Comparison of ENCODE assay signal across 15 cellular contexts in the genomic region with DNA sequence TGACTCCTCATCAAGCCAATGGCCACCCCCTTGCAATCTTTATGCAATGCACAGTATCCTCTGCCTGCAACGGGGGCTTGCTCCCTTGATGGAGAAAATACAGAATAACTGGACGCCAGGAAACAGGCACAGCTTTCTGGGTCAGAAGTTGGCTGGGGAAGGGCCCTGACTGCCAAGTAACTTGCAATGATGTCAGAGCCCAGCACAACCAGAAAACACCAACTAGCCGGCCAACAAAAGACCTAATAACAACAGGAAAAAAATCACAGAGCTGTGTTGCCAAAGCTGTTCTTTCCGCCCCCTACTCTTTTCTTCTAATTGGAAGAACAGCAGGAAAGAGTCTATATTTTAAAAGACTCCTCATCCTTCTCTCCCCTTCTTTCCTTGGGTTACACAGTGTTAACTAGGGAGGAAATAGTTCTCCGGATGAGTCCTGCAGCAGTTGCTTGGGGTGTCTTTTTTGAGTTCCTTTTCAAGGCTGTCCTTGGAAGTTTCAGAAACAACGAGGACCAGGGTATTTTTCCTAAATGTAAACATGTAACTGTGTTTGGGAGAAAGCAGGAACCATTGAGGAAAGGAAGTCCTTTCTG. TPM values are rescaled to one million over a fixed set of nuclear protein-coding genes. Genes with fewer than 3 reads are reported as not detected.
A peak's percentile ranks its signal among the peaks of the same experiment; 100 is the strongest.
DNase-seq lines count a peak whose midpoint lies in the region; ATAC-seq and TF ChIP-seq lines count a peak whose summit lies in the region.
"Had no signal": no experiment of that assay in that cellular context is flagged by ENCODE, and none has a peak within 500 bp of the region (broad histone marks: within the 10 kb centered on the region; RNA-seq: fewer than 3 reads in every experiment).

No MANE protein-coding gene starts in this region.

- H3K27ac ChIP-seq in GM23338 (ENCODE audit: low read depth): no peak overlapping the region
- H3K27ac ChIP-seq in right cardiac atrium (ENCODE audit: low read length): peak overlapping the region; percentile 72
- H3K27ac ChIP-seq in effector memory CD4-positive, alpha-beta T cell (ENCODE audit: insufficient read depth, low read length, poor library complexity, severe bottlenecking): no peak overlapping the region

- H2AFZ ChIP-seq in GM23338: peak overlapping the region; percentile 19

- peaks cover 44% of the 10 kb centered on the region for H3K4me1 ChIP-seq in GM23338 (ENCODE audit: insufficient read depth)
- no peaks in the 10 kb centered on the region for H3K4me1 ChIP-seq in right cardiac atrium (ENCODE audit: control insufficient read depth, insufficient read depth, low read length)
- H3K4me1 ChIP-seq in effector memory CD4-positive, alpha-beta T cell (ENCODE audit: control insufficient read depth, insufficient read depth, low read length, poor library complexity, severe bottlenecking): no peaks in the 10 kb centered on the region

- no peaks in the 10 kb centered on the region for H3K79me2 ChIP-seq in GM23338 (replicated peaks; ENCODE audit: insufficient read depth)

- H4K20me1 ChIP-seq in GM23338 (replicated peaks; ENCODE audit: insufficient read depth): 0 out of 2 replicates have a peak, but pooled peaks cover 4% of the 10 kb centered on the region

- H3K36me3 Mint-ChIP-seq in GM23338 (ENCODE audit: low read depth): no peaks in the 10 kb centered on the region
- H3K36me3 Mint-ChIP-seq: T-cell had no signal

- TF ChIP-seq CTCF in GM23338 (conservative IDR thresholded peaks at IDR 0.05; ENCODE audit: low read depth in 2 of 2): no peak

- H3K27ac Mint-ChIP-seq in GM23338: no peak overlapping the region
- H3K27ac Mint-ChIP-seq: T-cell had no signal

- no peaks in the 10 kb centered on the region for H3F3A ChIP-seq in GM23338 (replicated peaks; ENCODE audit: low read depth)

- no peak for ATAC-seq in GM23338
- ATAC-seq in right cardiac atrium: peak; percentile 17 to 26
- ATAC-seq in GM18909 (IDR thresholded peaks at IDR 0.05; ENCODE audit: poor library complexity, unreplicated experiment): no peak
- ATAC-seq: K562; stimulated activated naive CD8-positive, alpha-beta T cell treated with anti-CD3 and anti-CD28 coated beads, Interleukin-15, Interleukin-2, amounts not matched to agents 100 U/mL and 50 U/mL, for 24 hours; T-cell had no signal

- H3K27me3 ChIP-seq in GM23338 (ENCODE audit: insufficient read depth) (peaks cover 50% of the 10 kb centered on the region), right cardiac atrium (ENCODE audit: control insufficient read depth, insufficient read depth) (no peaks in the 10 kb centered on the region)
- peaks cover 13% of the 10 kb centered on the region for H3K27me3 ChIP-seq in effector memory CD4-positive, alpha-beta T cell (replicated peaks; ENCODE audit: control insufficient read depth, insufficient read depth, low read length, poor library complexity, severe bottlenecking)

- H3K36me3 ChIP-seq in GM23338 (ENCODE audit: insufficient read depth): no peaks in the 10 kb centered on the region
- no peaks in the 10 kb centered on the region for H3K36me3 ChIP-seq in effector memory CD4-positive, alpha-beta T cell (ENCODE audit: control insufficient read depth, insufficient read depth, low read length)

- no peak for DNase-seq in GM23338 (ENCODE audit: low spot score)
- DNase-seq in cerebellar cortex (ENCODE audit: low spot score): peak; percentile 16
- peak; percentile 57 to 86 (median 78) for DNase-seq in right cardiac atrium
- peak; percentile 52 for DNase-seq in retina
- DNase-seq in cortex of kidney (lab: John Stamatoyannopoulos, UW): no peak
- no peak for DNase-seq in effector memory CD4-positive, alpha-beta T cell
- DNase-seq in effector CD8-positive, alpha-beta T cell (lab: John Stamatoyannopoulos, UW): no peak
- DNase-seq: islet precursor cell; NCI-H524; stimulated activated naive CD8-positive, alpha-beta T cell treated with anti-CD3 and anti-CD28 coated beads, Interleukin-15, Interleukin-2, amounts not matched to agents 100 U/mL and 50 U/mL, for 24 hours; T-cell had no signal

- H3K9me3 Mint-ChIP-seq in GM23338: no peaks in the 10 kb centered on the region
- H3K9me3 Mint-ChIP-seq: T-cell had no signal

- H3K4me3 Mint-ChIP-seq in GM23338: peak overlapping the region; percentile 87; the same call in 2 of the 3 replicates
- H3K4me3 Mint-ChIP-seq: central memory CD8-positive, alpha-beta T cell; T-cell had no signal

- H3K4me3 ChIP-seq in GM23338 (peak overlapping the region; percentile 80), right cardiac atrium (ENCODE audit: low read length) (peak overlapping the region; percentile 96)
- no peak overlapping the region for H3K4me3 ChIP-seq in effector memory CD4-positive, alpha-beta T cell (ENCODE audit: insufficient read depth, low read depth, low read length, poor library complexity, severe bottlenecking)
- H3K4me3 ChIP-seq: K562 had no signal

- H3K9me3 ChIP-seq in right cardiac atrium (ENCODE audit: control insufficient read depth, low read length): no peaks in the 10 kb centered on the region
- no peaks in the 10 kb centered on the region for H3K9me3 ChIP-seq in effector memory CD4-positive, alpha-beta T cell (ENCODE audit: control insufficient read depth, low read length)

- peaks cover 36% of the 10 kb centered on the region for H3K27me3 Mint-ChIP-seq in GM23338 (ENCODE audit: insufficient read depth, low read depth, poor library complexity)

- peaks cover 38% of the 10 kb centered on the region for H3K4me1 Mint-ChIP-seq in GM23338
- H3K4me1 Mint-ChIP-seq: central memory CD8-positive, alpha-beta T cell had no signal

- intact Hi-C loops in right cardiac atrium (cut with DNase I): loop anchor here in 3 of 4 donors (5.0 to 10.0 kb wide), 5 partner anchors 211 to 521 kb away; no protein-coding TSS in a partner anchor

- H3K9me2 ChIP-seq in GM23338 (ENCODE audit: insufficient read depth): no peaks in the 10 kb centered on the region

- 22% methylated on average over 6 of the region's 6 CpGs for WGBS in right cardiac atrium

- H3K4me2 ChIP-seq in GM23338: peak overlapping the region; percentile 94

TF ChIP-seq in GM23338, 12 proteins besides CTCF, POLR2A, EP300 and RAD21:
- TF ChIP-seq, protein P1, sequence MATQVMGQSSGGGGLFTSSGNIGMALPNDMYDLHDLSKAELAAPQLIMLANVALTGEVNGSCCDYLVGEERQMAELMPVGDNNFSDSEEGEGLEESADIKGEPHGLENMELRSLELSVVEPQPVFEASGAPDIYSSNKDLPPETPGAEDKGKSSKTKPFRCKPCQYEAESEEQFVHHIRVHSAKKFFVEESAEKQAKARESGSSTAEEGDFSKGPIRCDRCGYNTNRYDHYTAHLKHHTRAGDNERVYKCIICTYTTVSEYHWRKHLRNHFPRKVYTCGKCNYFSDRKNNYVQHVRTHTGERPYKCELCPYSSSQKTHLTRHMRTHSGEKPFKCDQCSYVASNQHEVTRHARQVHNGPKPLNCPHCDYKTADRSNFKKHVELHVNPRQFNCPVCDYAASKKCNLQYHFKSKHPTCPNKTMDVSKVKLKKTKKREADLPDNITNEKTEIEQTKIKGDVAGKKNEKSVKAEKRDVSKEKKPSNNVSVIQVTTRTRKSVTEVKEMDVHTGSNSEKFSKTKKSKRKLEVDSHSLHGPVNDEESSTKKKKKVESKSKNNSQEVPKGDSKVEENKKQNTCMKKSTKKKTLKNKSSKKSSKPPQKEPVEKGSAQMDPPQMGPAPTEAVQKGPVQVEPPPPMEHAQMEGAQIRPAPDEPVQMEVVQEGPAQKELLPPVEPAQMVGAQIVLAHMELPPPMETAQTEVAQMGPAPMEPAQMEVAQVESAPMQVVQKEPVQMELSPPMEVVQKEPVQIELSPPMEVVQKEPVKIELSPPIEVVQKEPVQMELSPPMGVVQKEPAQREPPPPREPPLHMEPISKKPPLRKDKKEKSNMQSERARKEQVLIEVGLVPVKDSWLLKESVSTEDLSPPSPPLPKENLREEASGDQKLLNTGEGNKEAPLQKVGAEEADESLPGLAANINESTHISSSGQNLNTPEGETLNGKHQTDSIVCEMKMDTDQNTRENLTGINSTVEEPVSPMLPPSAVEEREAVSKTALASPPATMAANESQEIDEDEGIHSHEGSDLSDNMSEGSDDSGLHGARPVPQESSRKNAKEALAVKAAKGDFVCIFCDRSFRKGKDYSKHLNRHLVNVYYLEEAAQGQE (IDR thresholded peaks at IDR 0.05; ENCODE audit: unreplicated experiment): no peak
- TF ChIP-seq ZNF114 (CRISPR knock-in tag; IDR thresholded peaks at IDR 0.05): no peak
- TF ChIP-seq POLR2AphosphoS5 (IDR thresholded peaks at IDR 0.05; ENCODE audit: low read depth): no peak
- no peak for TF ChIP-seq EZH2phosphoT487 (IDR thresholded peaks at IDR 0.05; ENCODE audit: unreplicated experiment)
- TF ChIP-seq, protein P2, sequence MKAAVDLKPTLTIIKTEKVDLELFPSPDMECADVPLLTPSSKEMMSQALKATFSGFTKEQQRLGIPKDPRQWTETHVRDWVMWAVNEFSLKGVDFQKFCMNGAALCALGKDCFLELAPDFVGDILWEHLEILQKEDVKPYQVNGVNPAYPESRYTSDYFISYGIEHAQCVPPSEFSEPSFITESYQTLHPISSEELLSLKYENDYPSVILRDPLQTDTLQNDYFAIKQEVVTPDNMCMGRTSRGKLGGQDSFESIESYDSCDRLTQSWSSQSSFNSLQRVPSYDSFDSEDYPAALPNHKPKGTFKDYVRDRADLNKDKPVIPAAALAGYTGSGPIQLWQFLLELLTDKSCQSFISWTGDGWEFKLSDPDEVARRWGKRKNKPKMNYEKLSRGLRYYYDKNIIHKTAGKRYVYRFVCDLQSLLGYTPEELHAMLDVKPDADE (IDR thresholded peaks at IDR 0.05): no peak
TF ChIP-seq in GM23338: peak in this region for 0.

RNA-seq across cellular contexts. Expression of a gene that starts 1.4 kb away (rescaled TPM):
- total RNA-seq in GM23338 (2014; rRNA removed; shearing (Covaris generic)): 0.97 and 4.0 TPM in 2 replicates
- 0.37 and 0.64 TPM in 2 replicates for polyA plus RNA-seq in GM23338 (2016; fragmentation: Nextera tagmentation; extraction: Ambion mirVana)
- 10 to 100 TPM in 3 of 4 donors, 1 to 10 TPM in 1; 7.0 to 28.3 (median 22.3) TPM for total RNA-seq in right cardiac atrium
- 6.5 TPM for polyA plus RNA-seq in right cardiac atrium
- total RNA-seq: activated CD8-positive, alpha-beta memory T cell treated with anti-CD3 and anti-CD28 coated beads for 36 hours; K562 had no signal
- polyA plus RNA-seq: K562 had no signal

Comparison
In these comparisons a context has a peak if more than half of its experiments do, and no peak if none do; other contexts are left out.
1. ATAC-seq: peak in right cardiac atrium (2 of 2); none in GM23338 (single experiment) and GM18909 (single experiment).
2. DNase-seq: peak in cerebellar cortex (single experiment), right cardiac atrium (3 of 3) and retina (single experiment); none in GM23338 (single experiment), cortex of kidney (single experiment), effector memory CD4-positive, alpha-beta T cell (0 of 3) and effector CD8-positive, alpha-beta T cell (single experiment).